Comparison of ENCODE assay signal across 34 cellular contexts in genomic region chr6:94494500-94494899, GRCh38.
"Had no signal": no experiment of that assay in that cellular context is flagged by ENCODE, and none has a peak within 500 bp of the region (broad histone marks: within the 10 kb centered on the region; RNA-seq: fewer than 3 reads in every experiment).

No MANE protein-coding gene starts in this region.

- H3K27me3 ChIP-seq: adrenal gland, ascending aorta, body of pancreas, brain microvascular endothelial cell, breast epithelium, cardiac muscle cell had no signal

- DNase-seq: activated effector memory CD4-positive, alpha-beta T cell treated with anti-CD3 and anti-CD28 coated beads, Interleukin-2, amount 50 U/mL, for 16 hours; activated effector memory CD4-positive, alpha-beta T cell treated with Interleukin-2 at 50 U/mL for 16 hours; activated gamma-delta T cell; activated gamma-delta T cell treated with Interleukin-2 at 50 U/mL for 16 hours; activated naive CD4-positive, alpha-beta T cell; activated naive CD4-positive, alpha-beta T cell treated with anti-CD3 and anti-CD28 coated beads for 36 hours; activated naive CD4-positive, alpha-beta T cell treated with anti-CD3 and anti-CD28 coated beads, Interleukin-2, amount 10 ng/mL, durations not matched to agents 7 days and 5 days; activated naive CD4-positive, alpha-beta T cell treated with anti-CD3 and anti-CD28 coated beads, Interleukin-2, amount 50 U/mL, for 16 hours; activated naive CD4-positive, alpha-beta T cell treated with Interleukin-2 at 50 U/mL for 16 hours; activated naive CD8-positive, alpha-beta T cell treated with anti-CD3 and anti-CD28 coated beads for 36 hours; activated naive CD8-positive, alpha-beta T cell treated with anti-CD3 and anti-CD28 coated beads, Interleukin-2, amount 10 ng/mL, durations not matched to agents 7 days and 5 days; activated naive CD8-positive, alpha-beta T cell treated with anti-CD3 and anti-CD28 coated beads, Interleukin-2, amount 50 U/mL, for 24 hours; activated T-cell treated with anti-CD3 and anti-CD28 coated beads, Interleukin-2, amount 50 U/mL, for 1 hour; activated T-cell treated with anti-CD3 and anti-CD28 coated beads, Interleukin-2, amount 50 U/mL, for 24 hours; activated T-cell treated with anti-CD3 and anti-CD28 coated beads, Interleukin-2, amount 50 U/mL, for 4 hours; activated T-cell treated with anti-CD3 and anti-CD28 coated beads, Interleukin-2, amount 50 U/mL, for 48 hours; activated T-cell treated with anti-CD3 and anti-CD28 coated beads, Interleukin-2, amount 50 U/mL, for 72 hours; adrenal gland; amniotic stem cell; amygdala; anterior cingulate cortex; aorta; body of pancreas; brain microvascular endothelial cell; caudate nucleus; central memory CD4-positive, alpha-beta T cell; cerebellar nuclear complex had no signal

- H3K36me3 ChIP-seq: adrenal gland, ascending aorta, brain microvascular endothelial cell, breast epithelium, cardiac muscle cell had no signal

- H3K27ac ChIP-seq: adrenal gland, ascending aorta, body of pancreas, brain microvascular endothelial cell, breast epithelium, cardiac muscle cell had no signal

- ATAC-seq: activated naive CD4-positive, alpha-beta T cell treated with anti-CD3 and anti-CD28 coated beads, Interleukin-2, amount 50 U/mL, for 72 hours; activated naive CD8-positive, alpha-beta T cell treated with anti-CD3 and anti-CD28 coated beads, Interleukin-2, amount 50 U/mL, for 24 hours; activated T-cell treated with anti-CD3 and anti-CD28 coated beads, Interleukin-2, amount 50 U/mL, for 4 hours; activated T-cell treated with anti-CD3 and anti-CD28 coated beads, Interleukin-2, amount 50 U/mL, for 72 hours; activated T-helper 17 cell treated with anti-CD3 and anti-CD28 coated beads, Interleukin-2, amount 50 U/mL, for 72 hours; body of pancreas had no signal

- H3K4me1 ChIP-seq: adrenal gland, ascending aorta, body of pancreas, breast epithelium had no signal

- FAIRE-seq: astrocyte, bronchial epithelial cell had no signal

- H3K9me3 ChIP-seq: adrenal gland, ascending aorta, body of pancreas, breast epithelium had no signal

- H3K4me3 ChIP-seq: adrenal gland, ascending aorta, body of pancreas, breast epithelium, cardiac muscle cell had no signal
